Comparison of ENCODE assay signal across 12 cellular contexts in the genomic region with DNA sequence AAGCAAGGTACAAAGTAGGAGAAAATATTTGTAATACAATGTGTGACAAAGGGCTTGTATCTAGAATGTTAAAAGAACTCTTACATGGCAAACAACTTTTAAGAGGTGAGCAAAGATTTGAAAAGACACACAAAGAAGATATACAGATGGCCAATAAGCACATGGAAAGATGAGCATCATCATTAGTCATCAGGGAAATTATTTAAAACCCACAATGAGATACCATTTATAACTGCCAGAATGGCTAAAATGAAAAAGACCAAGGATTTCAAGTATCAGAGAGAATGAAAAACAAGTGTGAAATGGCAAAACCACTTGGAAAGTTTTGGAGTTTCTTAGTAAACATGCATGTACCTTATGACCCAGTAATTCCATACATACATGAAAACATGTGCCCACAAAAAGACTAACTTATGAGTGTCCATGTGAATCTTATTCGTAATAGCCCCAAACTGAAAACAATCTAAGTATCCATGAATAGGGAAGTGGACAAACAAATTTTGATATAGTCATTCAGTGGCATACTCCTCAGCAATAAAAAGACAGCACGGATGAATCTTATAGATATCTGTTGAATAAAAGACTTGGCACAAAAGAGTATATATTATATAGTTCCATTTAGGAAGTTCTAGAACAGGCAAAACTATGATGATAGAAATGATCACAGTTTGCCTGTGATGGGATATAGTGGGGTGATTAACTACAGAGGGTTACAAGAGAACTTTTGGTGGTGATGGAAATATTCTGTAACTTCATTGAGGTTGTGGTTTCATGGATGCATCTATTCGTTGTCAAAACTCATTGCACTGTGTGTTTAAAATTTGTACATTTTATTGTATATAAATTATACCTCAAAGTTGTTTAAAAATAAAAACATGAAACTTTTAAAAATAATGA.
DNase-seq lines count a peak whose midpoint lies in the region; ATAC-seq and TF ChIP-seq lines count a peak whose summit lies in the region.
"Had no signal": no experiment of that assay in that cellular context is flagged by ENCODE, and none has a peak within 500 bp of the region (broad histone marks: within the 10 kb centered on the region; RNA-seq: fewer than 3 reads in every experiment).

No MANE protein-coding gene starts in this region.

- H3K9me3 ChIP-seq in GM23248 (ENCODE audit: low read depth) (no peaks in the 10 kb centered on the region), mucosa of rectum (ENCODE audit: control insufficient read depth in 2 of 2, low read length in 2 of 2) (no peaks in the 10 kb centered on the region)

- peak overlapping the region; percentile 92 for H3K4me2 ChIP-seq in GM23248 (ENCODE audit: unreplicated experiment)

- in situ Hi-C loops in GM23248 (cut with MboI), result no loop called here

- no peaks in the 10 kb centered on the region for H3K79me2 ChIP-seq in GM23248 (ENCODE audit: insufficient read depth)

- H3K9ac ChIP-seq in GM23248, result peak overlapping the region; percentile 79
- no peak overlapping the region for H3K9ac ChIP-seq in mucosa of rectum (ENCODE audit: low read depth in 1 of 2, low read length in 2 of 2)

- no peaks in the 10 kb centered on the region for H4K20me1 ChIP-seq in GM23248 (ENCODE audit: insufficient read depth)

- 72 to 73% methylated on average over 3 of the region's 3 CpGs for WGBS in GM23248 (ENCODE audit: low coverage in 1 of 2, low lambda C conversion rate in 2 of 2, missing lambda C conversion rate in 2 of 2), 2 experiments

- H3K4me1 ChIP-seq in GM23248 (ENCODE audit: insufficient read depth), result peaks cover 18% of the 10 kb centered on the region
- H3K4me1 ChIP-seq in mucosa of rectum (ENCODE audit: control insufficient read depth in 2 of 2, insufficient read depth in 2 of 2, low read length in 2 of 2), result peaks cover 0 to 3% of the 10 kb centered on the region in 2 donors

- no peaks in the 10 kb centered on the region for H3K27me3 ChIP-seq in GM23248 (replicated peaks; ENCODE audit: insufficient read depth)
- H3K27me3 ChIP-seq in mucosa of rectum (ENCODE audit: control insufficient read depth in 2 of 2, insufficient read depth in 2 of 2, low read length in 2 of 2), result no peaks in the 10 kb centered on the region

- H3K27me3 Mint-ChIP-seq in activated naive CD8-positive, alpha-beta T cell treated with anti-CD3 and anti-CD28 coated beads, Interleukin-2, amount 50 U/mL, for 24 hours, result no peaks in the 10 kb centered on the region

- H3K9me2 ChIP-seq in GM23248 (ENCODE audit: insufficient read depth), result no peaks in the 10 kb centered on the region

- H3K27ac ChIP-seq in GM23248 (no peak overlapping the region), mucosa of rectum (ENCODE audit: low read depth in 2 of 2, low read length in 2 of 2) (no peak overlapping the region)

- no peaks in the 10 kb centered on the region for H3F3A ChIP-seq in GM23248 (ENCODE audit: insufficient read depth)

- TF ChIP-seq CTCF in AG10803 (conservative IDR thresholded peaks at IDR 0.05; ENCODE audit: low read length), result no peak

- peak overlapping the region; percentile 96 for H3K27ac Mint-ChIP-seq in activated naive CD8-positive, alpha-beta T cell treated with anti-CD3 and anti-CD28 coated beads, Interleukin-2, amount 50 U/mL, for 24 hours

- H3K4me3 ChIP-seq in AG10803 (ENCODE audit: low read length) (no peak overlapping the region; the same call in 1 of the 2 replicates), GM23248 (peak overlapping the region; percentile 77), mucosa of rectum (ENCODE audit: low read length in 2 of 2) (peak overlapping the region; percentile 35 to 42)

- ATAC-seq in activated naive CD8-positive, alpha-beta T cell treated with anti-CD3 and anti-CD28 coated beads, Interleukin-2, amount 50 U/mL, for 24 hours, result peak; percentile 79

- peaks cover 9% of the 10 kb centered on the region for H3K36me3 Mint-ChIP-seq in activated naive CD8-positive, alpha-beta T cell treated with anti-CD3 and anti-CD28 coated beads, Interleukin-2, amount 50 U/mL, for 24 hours (ENCODE audit: low read depth)

- intact Hi-C loops in posterior cingulate gyrus (cut with DNase I), result no loop called here

- DNase-seq in AG10803 (ENCODE audit: low read depth) (peak; percentile 23), GM23248 (peak; percentile 61), SIG-M5 treated with dmso at 0.1 percent for 504 hours (lab: John Stamatoyannopoulos, UW; ENCODE audit: unreplicated experiment) (no peak), posterior cingulate gyrus (no peak), NCI-H1048 (lab: John Stamatoyannopoulos, UW) (no peak), NCI-H1417 treated with DMSO at 0.1 percent for 48 hours (lab: John Stamatoyannopoulos, UW) (no peak)
- DNase-seq in activated naive CD8-positive, alpha-beta T cell treated with anti-CD3 and anti-CD28 coated beads, Interleukin-2, amount 50 U/mL, for 24 hours, result no peak
- DNase-seq: activated gamma-delta T cell treated with Interleukin-2 at 50 U/mL for 16 hours, dermis blood vessel endothelial cell, H7, midbrain had no signal

- 0 out of 2 replicates have a peak overlapping the region, but pooled peaks have one; percentile 12 for H2AFZ ChIP-seq in GM23248

- peaks cover 8% of the 10 kb centered on the region for H3K9me3 Mint-ChIP-seq in activated naive CD8-positive, alpha-beta T cell treated with anti-CD3 and anti-CD28 coated beads, Interleukin-2, amount 50 U/mL, for 24 hours

- H3K4me3 Mint-ChIP-seq in activated naive CD8-positive, alpha-beta T cell treated with anti-CD3 and anti-CD28 coated beads, Interleukin-2, amount 50 U/mL, for 24 hours, result peak overlapping the region; percentile 69

- peaks cover 39% of the 10 kb centered on the region for H3K4me1 Mint-ChIP-seq in activated naive CD8-positive, alpha-beta T cell treated with anti-CD3 and anti-CD28 coated beads, Interleukin-2, amount 50 U/mL, for 24 hours

- no peaks in the 10 kb centered on the region for H3K36me3 ChIP-seq in GM23248 (ENCODE audit: low read depth)
- no peaks in the 10 kb centered on the region for H3K36me3 ChIP-seq in mucosa of rectum (ENCODE audit: control insufficient read depth in 2 of 2, insufficient read depth in 2 of 2, low read length in 2 of 2)

Comparison
In these comparisons a context has a peak if more than half of its experiments do, and no peak if none do; other contexts are left out.
1. DNase-seq: peak in AG10803 (single experiment) and GM23248 (single experiment); none in activated naive CD8-positive, alpha-beta T cell treated with anti-CD3 and anti-CD28 coated beads, Interleukin-2, amount 50 U/mL, for 24 hours (single experiment), SIG-M5 treated with dmso at 0.1 percent for 504 hours (single experiment), posterior cingulate gyrus (0 of 10), NCI-H1048 (single experiment) and NCI-H1417 treated with DMSO at 0.1 percent for 48 hours (single experiment).